Comparison of ENCODE assay signal across 8 cellular contexts in genomic region chr5:146447734-146448380, GRCh38.
DNase-seq lines count a peak whose midpoint lies in the region; TF ChIP-seq lines count a peak whose summit lies in the region.

No MANE protein-coding gene starts in this region.

- no peak for TF ChIP-seq POLR2A in NB4 (IDR thresholded peaks at IDR 0.05; ENCODE audit: extremely low read depth, insufficient read length)

- DNase-seq in NCI-H82 (lab: John Stamatoyannopoulos, UW) (peak; percentile 44), NCI-H82 treated with DMSO at 0.1 percent for 48 hours (lab: John Stamatoyannopoulos, UW; ENCODE audit: unreplicated experiment) (no peak), HFF-Myc (ENCODE audit: extremely low read depth, low read depth) (no peak), NB4 (ENCODE audit: low read depth) (peak; percentile 70), dedifferentiated amniotic fluid mesenchymal stem cell (ENCODE audit: extremely low spot score) (no peak)
- DNase-seq in activated naive CD4-positive, alpha-beta T cell treated with anti-CD3 and anti-CD28 coated beads, Interleukin-2, amount 50 U/mL, for 16 hours, result peak; percentile 53
- peak; percentile 58 for DNase-seq in stimulated activated CD4-positive, alpha-beta T cell treated with anti-CD3 and anti-CD28 coated beads, Interleukin-1b, Interleukin-23, amount 100 ng/mL, for 48 hours

- H3K9ac ChIP-seq in iPS-15b (ENCODE audit: low read depth, low read length), result peak overlapping the region; percentile 99

- no peaks in the 10 kb centered on the region for H3K27me3 ChIP-seq in iPS-15b (ENCODE audit: control insufficient read depth, insufficient read depth, low read length)

- peak overlapping the region; percentile 64 for H3K4me3 ChIP-seq in HFF-Myc (replicated peaks; ENCODE audit: low read depth, low read length)
- H3K4me3 ChIP-seq in NB4 (ENCODE audit: low read depth, low read length), result peak overlapping the region; percentile 100
- peak overlapping the region; percentile 84 for H3K4me3 ChIP-seq in iPS-15b (ENCODE audit: low read depth, low read length)

- H3K9me3 ChIP-seq in iPS-15b (ENCODE audit: control insufficient read depth, insufficient read depth, low read length), result no peaks in the 10 kb centered on the region

- TF ChIP-seq CTCF in HFF-Myc (IDR thresholded peaks at IDR 0.05; ENCODE audit: low read depth, low read length, missing control alignments) (no peak), NB4 (IDR thresholded peaks at IDR 0.05; ENCODE audit: low read depth, low read length) (no peak)

- H3K4me1 ChIP-seq in iPS-15b (ENCODE audit: control insufficient read depth, insufficient read depth, low read length), result peaks cover 4% of the 10 kb centered on the region

- H3K36me3 ChIP-seq in iPS-15b (ENCODE audit: control insufficient read depth, insufficient read depth, low read length), result no peaks in the 10 kb centered on the region

Comparison
In these comparisons a context has a peak if more than half of its experiments do, and no peak if none do; other contexts are left out.
1. DNase-seq: peak in NCI-H82 (single experiment), NB4 (single experiment), activated naive CD4-positive, alpha-beta T cell treated with anti-CD3 and anti-CD28 coated beads, Interleukin-2, amount 50 U/mL, for 16 hours (single experiment) and stimulated activated CD4-positive, alpha-beta T cell treated with anti-CD3 and anti-CD28 coated beads, Interleukin-1b, Interleukin-23, amount 100 ng/mL, for 48 hours (single experiment); none in NCI-H82 treated with DMSO at 0.1 percent for 48 hours (single experiment), HFF-Myc (single experiment) and dedifferentiated amniotic fluid mesenchymal stem cell (single experiment).
2. Peak in every context shown above with its lines, with median percentiles within 50 percentile points of each other: H3K4me3 ChIP-seq.